ENCODE assay signal across 13 cellular contexts in the genomic region with DNA sequence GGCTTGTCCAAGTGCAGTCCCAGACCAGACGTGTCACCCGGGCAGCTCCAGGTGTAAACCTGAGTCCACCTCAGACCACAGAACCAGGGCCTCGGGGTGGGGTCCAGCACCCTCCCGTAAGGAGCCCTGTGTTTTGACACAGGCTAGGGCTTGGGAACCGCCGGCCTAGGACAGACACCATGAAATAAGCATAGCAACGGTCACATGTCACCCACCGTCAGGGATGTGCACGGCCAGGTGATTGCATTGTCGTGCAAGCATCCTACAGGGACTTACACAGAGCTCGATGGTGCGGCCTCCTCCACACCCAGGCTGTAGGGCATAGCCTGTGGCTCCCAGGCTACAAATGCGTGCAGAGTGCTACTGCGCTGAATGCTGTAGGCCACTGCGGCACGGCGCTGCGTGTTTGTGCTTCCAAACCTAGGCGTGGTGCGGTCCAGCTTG.
"Had no signal": no experiment of that assay in that cellular context is flagged by ENCODE, and none has a peak within 500 bp of the region (broad histone marks: within the 10 kb centered on the region; RNA-seq: fewer than 3 reads in every experiment).

No MANE protein-coding gene starts in this region.

- FAIRE-seq: pancreas had no signal

- H3K9me3 ChIP-seq: esophagus squamous epithelium, pancreas, transverse colon had no signal

- DNase-seq: activated CD4-positive, alpha-beta memory T cell treated with anti-CD3 and anti-CD28 coated beads, Interleukin-2, amount 10 ng/mL, durations not matched to agents 7 days and 5 days; activated gamma-delta T cell treated with Interleukin-2 at 50 U/mL for 16 hours; activated T-cell treated with anti-CD3 and anti-CD28 coated beads, Interleukin-2, amount 50 U/mL, for 48 hours; amniotic stem cell; cortex of kidney; effector CD4-positive, alpha-beta T cell; esophagus squamous epithelium; hypothalamus; stimulated activated naive B cell treated with anti-CD40 and anti-IgM and Interleukin-4, amounts not matched to agents 10 μg/mL and 1 μg/mL and 100 μg/mL, for 72 hours; substantia nigra; transverse colon; WERI-Rb-1 had no signal

- ATAC-seq: stimulated activated naive B cell treated with anti-CD40 and anti-IgM and Interleukin-4, amounts not matched to agents 10 μg/mL and 1 μg/mL and 100 μg/mL, for 72 hours had no signal

- H3K27me3 ChIP-seq: esophagus squamous epithelium, pancreas, transverse colon had no signal

- H3K4me3 ChIP-seq: esophagus squamous epithelium, pancreas, transverse colon had no signal

- H3K4me1 ChIP-seq: pancreas, transverse colon had no signal

- H3K27ac ChIP-seq: esophagus squamous epithelium, pancreas, transverse colon, WERI-Rb-1 had no signal
